ENCODE assay signal across 1 cellular context in the genomic region with DNA sequence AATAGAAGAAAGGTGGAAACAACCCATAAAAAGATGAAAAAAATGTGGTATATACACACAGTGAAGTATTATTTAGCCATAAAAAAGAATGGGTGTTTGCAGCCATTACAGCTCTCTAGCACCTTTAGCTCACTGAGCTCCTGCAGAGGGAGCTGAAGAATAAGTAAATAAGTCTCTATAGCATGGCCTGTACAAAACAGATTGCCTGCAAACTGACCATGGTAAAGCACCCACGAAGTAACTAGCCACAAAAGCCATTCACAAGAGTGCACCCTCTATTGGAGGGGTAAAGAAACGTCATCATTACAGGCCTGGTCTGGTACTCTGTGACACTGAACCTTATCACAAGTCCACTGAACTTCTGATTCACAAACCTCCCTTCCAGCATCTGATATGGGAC.
TF ChIP-seq lines count a peak whose summit lies in the region.

No MANE protein-coding gene starts in this region.

TF ChIP-seq in HepG2, 621 proteins besides CTCF, POLR2A, EP300 and RAD21 (continued from another document):
- TF ChIP-seq KDM1A (CRISPR knock-in tag; IDR thresholded peaks at IDR 0.05) (0 out of 2 replicates have a peak, but pooled peaks have one; percentile 55), POLR2AphosphoS2 (IDR thresholded peaks at IDR 0.05; ENCODE audit: low read depth, low read length) (no peak), ZMYM2 (CRISPR knock-in tag; IDR thresholded peaks at IDR 0.05) (peak; percentile 51; the same call in 1 of the 2 replicates), RCOR2 (CRISPR knock-in tag; IDR thresholded peaks at IDR 0.05) (0 out of 2 replicates have a peak, but pooled peaks have one; percentile 48), STAG1 (CRISPR knock-in tag; IDR thresholded peaks at IDR 0.05) (peak; percentile 39; the same call in 1 of the 2 replicates)
TF ChIP-seq in HepG2: peak in this region for 7.
